In the genomic region with DNA sequence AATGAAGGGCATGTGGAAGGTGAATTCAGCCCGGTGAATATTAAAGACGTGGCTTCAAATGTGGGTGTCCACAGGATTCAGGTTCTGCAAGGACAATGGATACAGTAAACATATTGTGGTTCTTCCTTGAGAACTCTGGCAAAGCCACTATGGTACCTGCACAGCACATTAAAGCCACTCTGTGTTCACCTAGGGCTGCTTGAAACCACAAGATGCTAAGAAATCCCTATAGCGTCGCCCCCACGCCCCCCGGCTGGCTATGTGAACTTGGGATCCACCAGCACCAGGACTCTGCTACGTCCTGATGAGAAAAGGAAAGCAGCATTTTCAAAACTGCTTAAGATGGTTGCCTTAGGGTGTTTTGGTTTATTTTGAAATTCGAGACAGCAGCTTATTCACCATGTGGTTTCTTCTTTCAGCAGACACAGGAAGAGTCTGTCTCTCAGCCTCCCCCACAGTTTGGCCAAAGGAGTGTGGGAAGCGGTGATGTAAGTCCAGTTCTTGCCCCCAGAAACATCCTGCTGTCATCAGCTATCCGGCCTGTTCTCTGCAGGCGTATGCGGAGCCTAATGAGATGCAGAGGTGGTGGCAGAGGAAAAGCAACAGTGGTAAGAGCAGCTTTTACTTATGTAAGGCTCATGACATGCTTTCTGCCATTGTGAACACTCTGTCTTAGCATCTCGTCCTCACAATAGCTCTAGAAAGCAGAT, we compare ENCODE assay signal across 8 cellular contexts.
DNase-seq lines count a peak whose midpoint lies in the region; ATAC-seq and TF ChIP-seq lines count a peak whose summit lies in the region.

No MANE protein-coding gene starts in this region.

- peaks cover 29% of the 10 kb centered on the region for H3K27me3 Mint-ChIP-seq in stimulated activated memory B cell treated with anti-CD40 and anti-IgM and Interleukin-4, amounts not matched to agents 10 μg/mL and 1 μg/mL and 100 μg/mL, for 72 hours
- no peaks in the 10 kb centered on the region for H3K27me3 Mint-ChIP-seq in Calu3 (ENCODE audit: unreplicated experiment)

- BruUV-seq in Calu3 (replicated peaks; lab: Mats Ljungman, UMichigan): no TSS peak

- peaks cover 2% of the 10 kb centered on the region for H3K9me3 Mint-ChIP-seq in stimulated activated memory B cell treated with anti-CD40 and anti-IgM and Interleukin-4, amounts not matched to agents 10 μg/mL and 1 μg/mL and 100 μg/mL, for 72 hours
- no peaks in the 10 kb centered on the region for H3K9me3 Mint-ChIP-seq in Calu3 (ENCODE audit: low read depth, unreplicated experiment)

- no peaks in the 10 kb centered on the region for H3K9me3 ChIP-seq in fibroblast of lung (ENCODE audit: control insufficient read depth, insufficient read depth, low read depth, low read length)
- no peaks in the 10 kb centered on the region for H3K9me3 ChIP-seq in ovary

- H3K27ac Mint-ChIP-seq in stimulated activated memory B cell treated with anti-CD40 and anti-IgM and Interleukin-4, amounts not matched to agents 10 μg/mL and 1 μg/mL and 100 μg/mL, for 72 hours: no peak overlapping the region
- H3K27ac Mint-ChIP-seq in Calu3 (ENCODE audit: unreplicated experiment): no peak overlapping the region

- H3K36me3 Mint-ChIP-seq in stimulated activated memory B cell treated with anti-CD40 and anti-IgM and Interleukin-4, amounts not matched to agents 10 μg/mL and 1 μg/mL and 100 μg/mL, for 72 hours: no peaks in the 10 kb centered on the region
- H3K36me3 Mint-ChIP-seq in Calu3 (ENCODE audit: insufficient read depth, unreplicated experiment): peaks cover 29% of the 10 kb centered on the region

- peaks cover 2% of the 10 kb centered on the region for H3K36me3 ChIP-seq in fibroblast of lung (ENCODE audit: control insufficient read depth, insufficient read depth, low read length)
- no peaks in the 10 kb centered on the region for H3K36me3 ChIP-seq in ovary

- no peaks in the 10 kb centered on the region for H3K27me3 ChIP-seq in fibroblast of lung (ENCODE audit: control insufficient read depth, insufficient read depth, low read length)
- no peaks in the 10 kb centered on the region for H3K27me3 ChIP-seq in ovary

- no peaks in the 10 kb centered on the region for H4K20me1 ChIP-seq in fibroblast of lung (ENCODE audit: control insufficient read depth, extremely low read depth, insufficient read depth, low read length)

- CTCF ChIA-PET in Calu3 (lab: Charles Lee): no interaction called here

- H3K4me1 ChIP-seq in fibroblast of lung (ENCODE audit: control insufficient read depth, extremely low read depth, insufficient read depth, low read length) (peaks cover 36% of the 10 kb centered on the region), ovary (ENCODE audit: insufficient read depth) (peaks cover 17% of the 10 kb centered on the region)

- DNase-seq in GF-D8 (lab: John Stamatoyannopoulos, UW) (peak; percentile 89), NOMO-1 (lab: John Stamatoyannopoulos, UW; ENCODE audit: unreplicated experiment in 2 of 2) (peak; percentile 63 to 69), activated T-cell treated with anti-CD3 and anti-CD28 coated beads for 48 hours (ENCODE audit: low read depth) (peak; percentile 31), fibroblast of lung (ENCODE audit: low read depth in 2 of 2) (peak; percentile 99 to 100), ovary (peak; percentile 81 to 90 (median 85)), ureter (ENCODE audit: low spot score) (peak; percentile 72), Calu3 (no peak)

- no peaks in the 10 kb centered on the region for H3K4me1 Mint-ChIP-seq in stimulated activated memory B cell treated with anti-CD40 and anti-IgM and Interleukin-4, amounts not matched to agents 10 μg/mL and 1 μg/mL and 100 μg/mL, for 72 hours
- peaks cover 12% of the 10 kb centered on the region for H3K4me1 Mint-ChIP-seq in Calu3 (ENCODE audit: low read depth, unreplicated experiment)

- H3K4me3 Mint-ChIP-seq in stimulated activated memory B cell treated with anti-CD40 and anti-IgM and Interleukin-4, amounts not matched to agents 10 μg/mL and 1 μg/mL and 100 μg/mL, for 72 hours: no peak overlapping the region
- no peak overlapping the region for H3K4me3 Mint-ChIP-seq in Calu3 (ENCODE audit: low read depth, unreplicated experiment)

- H3K4me3 ChIP-seq in fibroblast of lung (replicated peaks in 1 of 4; ENCODE audit: control extremely low read depth in 1 of 4, insufficient read depth in 1 of 4, low read depth in 3 of 4, low read length in 4 of 4) (peak overlapping the region in 1 of 4 experiments; percentile 36), ovary (no peak overlapping the region)

- no peak for TF ChIP-seq EP300 in ovary (IDR thresholded peaks at IDR 0.05)

- 16 to 23% (median 19%) methylated on average over 13 of the region's 13 CpGs for WGBS in ovary, 3 donors

- TF ChIP-seq POLR2A in ovary (IDR thresholded peaks at IDR 0.05): no peak

- no peak overlapping the region for H3K9ac ChIP-seq in fibroblast of lung (ENCODE audit: insufficient read depth, low read length)

- intact Hi-C loops in ovary (cut with DNase I): no loop called here
- intact Hi-C loops in Calu3 (cut with micrococcal nuclease; ENCODE audit: unreplicated experiment): no loop called here

- peaks cover 8% of the 10 kb centered on the region for H3K79me2 ChIP-seq in fibroblast of lung (ENCODE audit: control insufficient read depth, insufficient read depth, low read length)

- no peak overlapping the region for H2AFZ ChIP-seq in fibroblast of lung (ENCODE audit: low read length)

- ATAC-seq in stimulated activated memory B cell treated with anti-CD40 and anti-IgM and Interleukin-4, amounts not matched to agents 10 μg/mL and 1 μg/mL and 100 μg/mL, for 72 hours: no peak

- H3K27ac ChIP-seq in fibroblast of lung (ENCODE audit: insufficient read depth, low read length) (peak overlapping the region; percentile 83), ovary (peak overlapping the region; percentile 47 to 62)

- TF ChIP-seq CTCF in fibroblast of lung (conservative IDR thresholded peaks at IDR 0.05 in 1 of 2, IDR thresholded peaks at IDR 0.05 in 1 of 2; ENCODE audit: low read depth in 1 of 2, low read length in 2 of 2) (no peak), ovary (IDR thresholded peaks at IDR 0.05) (no peak), Calu3 (IDR thresholded peaks at IDR 0.05; ENCODE audit: unreplicated experiment) (no peak)

- H3K4me2 ChIP-seq in fibroblast of lung (ENCODE audit: extremely low read depth, insufficient read depth, low read length): peak overlapping the region; percentile 79
